In the genomic region with DNA sequence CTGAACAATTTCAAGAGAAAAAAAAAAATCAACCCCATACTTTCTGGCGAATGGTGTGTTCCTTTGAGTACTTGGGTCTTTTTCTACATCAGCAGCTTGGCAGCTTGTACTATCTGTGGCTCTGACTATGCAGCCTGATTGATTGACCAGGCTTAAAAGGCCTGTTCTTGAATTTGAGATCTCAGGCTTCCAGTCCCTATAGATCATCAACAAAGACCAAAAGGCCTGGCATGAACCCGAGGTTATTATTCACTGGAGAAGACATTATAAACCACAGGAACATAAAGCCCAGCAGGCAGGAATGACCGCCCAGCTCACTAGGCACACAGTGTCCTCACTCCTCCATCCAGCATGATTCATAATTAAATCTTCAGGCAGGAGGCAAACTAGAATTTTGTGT, we compare ENCODE assay signal across 21 cellular contexts. TPM values are rescaled to one million over a fixed set of nuclear protein-coding genes. Genes with fewer than 3 reads are reported as not detected.
DNase-seq lines count a peak whose midpoint lies in the region; ATAC-seq and TF ChIP-seq lines count a peak whose summit lies in the region.
"Had no signal": no experiment of that assay in that cellular context is flagged by ENCODE, and none has a peak within 500 bp of the region (broad histone marks: within the 10 kb centered on the region; RNA-seq: fewer than 3 reads in every experiment).

No MANE protein-coding gene starts in this region.

- no peaks in the 10 kb centered on the region for H3K27me3 ChIP-seq in breast epithelium
- H3K27me3 ChIP-seq: BLaER1 had no signal

- BruUV-seq in MCF 10A (replicated peaks; lab: Mats Ljungman, UMichigan): no TSS peak

- H3K4me1 Mint-ChIP-seq in MCF 10A (ENCODE audit: insufficient read depth, unreplicated experiment): peaks cover 21% of the 10 kb centered on the region
- no peaks in the 10 kb centered on the region for H3K4me1 Mint-ChIP-seq in activated T-cell treated with anti-CD3 and anti-CD28 coated beads, Interleukin-2, amount 50 U/mL, for 4 hours (ENCODE audit: low read depth)
- H3K4me1 Mint-ChIP-seq: CD14-positive monocyte; CD4-positive, alpha-beta memory T cell had no signal

- H3K27me3 Mint-ChIP-seq in MCF 10A (ENCODE audit: insufficient read depth, unreplicated experiment): no peaks in the 10 kb centered on the region
- peaks cover 8% of the 10 kb centered on the region for H3K27me3 Mint-ChIP-seq in activated T-cell treated with anti-CD3 and anti-CD28 coated beads, Interleukin-2, amount 50 U/mL, for 4 hours (ENCODE audit: low read depth)

- H3K4me3 Mint-ChIP-seq in MCF 10A (ENCODE audit: unreplicated experiment): no peak overlapping the region
- no peak overlapping the region for H3K4me3 Mint-ChIP-seq in activated T-cell treated with anti-CD3 and anti-CD28 coated beads, Interleukin-2, amount 50 U/mL, for 4 hours
- H3K4me3 Mint-ChIP-seq: CD14-positive monocyte; CD4-positive, alpha-beta memory T cell; HFFc6 had no signal

- no peak overlapping the region for H3K27ac ChIP-seq in breast epithelium
- H3K27ac ChIP-seq: 22Rv1, A549, BLaER1 had no signal

- POLR2A ChIA-PET in MCF 10A (lab: Yijun Ruan, JAX): interaction anchor here (1.0 to 2.2 kb wide), 5 partner anchors 9 to 46 kb away, joined by 3 to 15 read pairs (median 7); partner anchors contain the start of gene CDH3

- H3K27ac Mint-ChIP-seq in MCF 10A (ENCODE audit: low read depth, unreplicated experiment): peak overlapping the region; percentile 59
- H3K27ac Mint-ChIP-seq: CD14-positive monocyte; CD4-positive, alpha-beta memory T cell; HFFc6 had no signal

- CTCF ChIA-PET in MCF 10A (lab: Yijun Ruan, JAX): interaction anchor here (0.6 to 2.0 kb wide), 3 partner anchors 22 to 701 kb away, joined by 3 to 6 read pairs (median 5); no protein-coding TSS in a partner anchor

- no peak for TF ChIP-seq POLR2A in breast epithelium (IDR thresholded peaks at IDR 0.05)

- TF ChIP-seq CTCF in MCF 10A (IDR thresholded peaks at IDR 0.05; ENCODE audit: unreplicated experiment) (no peak), breast epithelium (IDR thresholded peaks at IDR 0.05) (no peak), epithelial cell of esophagus (IDR thresholded peaks at IDR 0.05; ENCODE audit: insufficient read depth, low read depth, low read length, missing control alignments) (no peak)

- intact Hi-C loops in MCF 10A (cut with micrococcal nuclease): no loop called here
- intact Hi-C loops in breast epithelium (cut with DNase I; ENCODE audit: low total_unique reads): no loop called here

- H3K9me3 ChIP-seq in breast epithelium: peaks cover 0 to 14% of the 10 kb centered on the region in 2 donors

- H3K36me3 Mint-ChIP-seq in MCF 10A (ENCODE audit: insufficient read depth, unreplicated experiment): peaks cover 5% of the 10 kb centered on the region
- H3K36me3 Mint-ChIP-seq in activated T-cell treated with anti-CD3 and anti-CD28 coated beads, Interleukin-2, amount 50 U/mL, for 4 hours (ENCODE audit: insufficient read depth): no peaks in the 10 kb centered on the region
- H3K36me3 Mint-ChIP-seq: CD14-positive monocyte had no signal

- H3K4me3 ChIP-seq in breast epithelium (no peak overlapping the region), epithelial cell of esophagus (ENCODE audit: low read length) (no peak overlapping the region)
- H3K4me3 ChIP-seq: A549, BLaER1 had no signal

- ATAC-seq in activated T-cell treated with anti-CD3 and anti-CD28 coated beads, Interleukin-2, amount 50 U/mL, for 4 hours: no peak
- ATAC-seq: A549, HCT116 had no signal

- H3K9me3 Mint-ChIP-seq in MCF 10A (ENCODE audit: unreplicated experiment): no peaks in the 10 kb centered on the region
- peaks cover 14% of the 10 kb centered on the region for H3K9me3 Mint-ChIP-seq in activated T-cell treated with anti-CD3 and anti-CD28 coated beads, Interleukin-2, amount 50 U/mL, for 4 hours

- H3K4me1 ChIP-seq in breast epithelium: no peaks in the 10 kb centered on the region
- H3K4me1 ChIP-seq: A549 had no signal

- no peaks in the 10 kb centered on the region for H3K36me3 ChIP-seq in breast epithelium
- H3K36me3 ChIP-seq: BLaER1 had no signal

- DNase-seq in MCF 10A (ENCODE audit: unreplicated experiment): no peak
- no peak for DNase-seq in breast epithelium (ENCODE audit: low spot score in 2 of 2)
- DNase-seq in astrocyte of the hippocampus (ENCODE audit: low read depth, low spot score): peak; percentile 16
- peak; percentile 35 for DNase-seq in epithelial cell of esophagus (ENCODE audit: low read depth)
- DNase-seq in activated naive CD4-positive, alpha-beta T cell (lab: John Stamatoyannopoulos, UW): no peak
- DNase-seq in stimulated activated CD4-positive, alpha-beta T cell treated with anti-CD3 and anti-CD28 coated beads, Interleukin-2, amount 100 ng/mL, for 24 hours: no peak
- no peak for DNase-seq in activated T-cell treated with anti-CD3 and anti-CD28 coated beads, Interleukin-2, amount 50 U/mL, for 4 hours
- no peak for DNase-seq in HuH-7.5 (ENCODE audit: low spot score)
- DNase-seq: AML-193; CD4-positive, alpha-beta memory T cell; DMS153; DMS79; GDM1; GOT3; H7; HFFc6 had no signal

RNA-seq across cellular contexts. Expression of gene CDH3, which starts 32.1 kb away (rescaled TPM):
- total RNA-seq in MCF 10A (2022) (74.4 and 107 TPM in 2 replicates), breast epithelium (10 to 100 TPM in 2 of 3 donors, under 1 TPM in 1; 0.32 to 62.6 (median 39.0) TPM)
- under 1 TPM; 0.22 to 0.48 (median 0.34) TPM for total RNA-seq in activated T-cell treated with anti-CD3 and anti-CD28 coated beads, Interleukin-2, amount 50 U/mL, for 4 hours

Comparison
In these comparisons a context has a peak if more than half of its experiments do, and no peak if none do; other contexts are left out.
1. DNase-seq: peak in astrocyte of the hippocampus (single experiment) and epithelial cell of esophagus (single experiment); none in MCF 10A (single experiment), breast epithelium (0 of 2), activated naive CD4-positive, alpha-beta T cell (0 of 4), stimulated activated CD4-positive, alpha-beta T cell treated with anti-CD3 and anti-CD28 coated beads, Interleukin-2, amount 100 ng/mL, for 24 hours (0 of 2), activated T-cell treated with anti-CD3 and anti-CD28 coated beads, Interleukin-2, amount 50 U/mL, for 4 hours (single experiment) and HuH-7.5 (single experiment).